ENCODE assay signal across 21 cellular contexts in the genomic region with DNA sequence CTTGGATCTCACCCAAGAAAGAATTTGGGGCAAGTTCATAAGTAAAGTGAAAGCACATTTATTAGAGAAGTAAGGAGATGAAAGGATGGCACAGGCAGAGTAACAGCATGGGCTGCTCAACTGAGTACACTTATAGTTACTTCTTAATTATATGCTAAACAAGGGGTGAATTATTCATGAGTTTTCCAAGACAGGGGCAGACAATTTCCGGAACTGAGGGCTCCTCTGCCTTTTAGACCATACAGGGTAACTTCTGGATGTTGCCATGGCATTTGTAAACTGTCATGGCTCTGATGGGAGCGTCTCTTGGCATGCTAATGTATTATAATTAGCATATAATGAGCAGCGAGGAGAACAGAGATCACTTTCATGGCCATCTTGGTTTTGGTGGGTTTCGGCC.
"Had no signal": no experiment of that assay in that cellular context is flagged by ENCODE, and none has a peak within 500 bp of the region (broad histone marks: within the 10 kb centered on the region; RNA-seq: fewer than 3 reads in every experiment).

No MANE protein-coding gene starts in this region.

- H3K36me3 ChIP-seq: MG63 had no signal

- ATAC-seq: Panc1, PC-3, SK-N-SH treated with all-trans-retinoic acid at 6 μM for 48 hours had no signal

- H3K27ac ChIP-seq: RWPE1 had no signal

- H3K9me3 ChIP-seq: MG63 had no signal

- H3K27me3 ChIP-seq: MG63 had no signal

- DNase-seq: IMR-90, Karpas-422, KG1, MG63, NCI-H1092, NCI-H1436, NCI-H187, NCI-H2029, NCI-H2081 treated with DMSO at 0.1 percent for 48 hours, NCI-H2171, NCI-H226, NCI-H446, NCI-H510A, NCI-H524 treated with DMSO at 0.1 percent for 48 hours, NCI-H774, SHP77, T-helper 1 cell had no signal

- H3K4me3 ChIP-seq: MG63 had no signal
